ENCODE assay signal across 9 cellular contexts in genomic region chr21:34836103-34836932, GRCh38.
DNase-seq lines count a peak whose midpoint lies in the region; ATAC-seq lines count a peak whose summit lies in the region.
"Had no signal": no experiment of that assay in that cellular context is flagged by ENCODE, and none has a peak within 500 bp of the region (broad histone marks: within the 10 kb centered on the region; RNA-seq: fewer than 3 reads in every experiment).

No MANE protein-coding gene starts in this region.

- H3K9me3 Mint-ChIP-seq in activated CD4-positive, alpha-beta T cell treated with anti-CD3 and anti-CD28 coated beads, Interleukin-2, amount 10 ng/mL, durations not matched to agents 7 days and 5 days, result peaks cover 2% of the 10 kb centered on the region

- peak overlapping the region; percentile 41 for H3K27ac Mint-ChIP-seq in activated CD4-positive, alpha-beta T cell treated with anti-CD3 and anti-CD28 coated beads, Interleukin-2, amount 10 ng/mL, durations not matched to agents 7 days and 5 days
- H3K27ac Mint-ChIP-seq: B cell had no signal

- POLR2A ChIA-PET in activated CD4-positive, alpha-beta T cell treated with anti-CD3 and anti-CD28 coated beads, Interleukin-2, amount 10 ng/mL, durations not matched to agents 7 days and 5 days (lab: Charles Lee), result no interaction called here

- H3K27me3 Mint-ChIP-seq in activated CD4-positive, alpha-beta T cell treated with anti-CD3 and anti-CD28 coated beads, Interleukin-2, amount 10 ng/mL, durations not matched to agents 7 days and 5 days, result no peaks in the 10 kb centered on the region
- H3K27me3 Mint-ChIP-seq: B cell had no signal

- H3K4me3 Mint-ChIP-seq in activated CD4-positive, alpha-beta T cell treated with anti-CD3 and anti-CD28 coated beads, Interleukin-2, amount 10 ng/mL, durations not matched to agents 7 days and 5 days, result no peak overlapping the region
- H3K4me3 Mint-ChIP-seq: B cell had no signal

- peaks cover 63% of the 10 kb centered on the region for H3K36me3 Mint-ChIP-seq in activated CD4-positive, alpha-beta T cell treated with anti-CD3 and anti-CD28 coated beads, Interleukin-2, amount 10 ng/mL, durations not matched to agents 7 days and 5 days (ENCODE audit: low read depth)

- H3K4me1 Mint-ChIP-seq in activated CD4-positive, alpha-beta T cell treated with anti-CD3 and anti-CD28 coated beads, Interleukin-2, amount 10 ng/mL, durations not matched to agents 7 days and 5 days, result peaks cover 48% of the 10 kb centered on the region

- no peak for DNase-seq in activated CD4-positive, CD25-positive, alpha-beta regulatory T cell (lab: John Stamatoyannopoulos, UW)
- DNase-seq in activated CD4-positive, alpha-beta T cell treated with anti-CD3 and anti-CD28 coated beads, Interleukin-2, amount 10 ng/mL, durations not matched to agents 7 days and 5 days, result no peak
- DNase-seq in glomerular visceral epithelial cell (ENCODE audit: extremely low spot score), result peak; percentile 96
- DNase-seq in stimulated activated CD4-positive, alpha-beta T cell treated with anti-CD3 and anti-CD28 coated beads, Interleukin-12 subunit alpha, Interleukin-12 subunit beta, amount 100 ng/mL, for 24 hours (ENCODE audit: low read depth in 2 of 2), result peak; percentile 17 to 24
- DNase-seq in foreskin melanocyte, result no peak

- CTCF ChIA-PET in activated CD4-positive, alpha-beta T cell treated with anti-CD3 and anti-CD28 coated beads, Interleukin-2, amount 10 ng/mL, durations not matched to agents 7 days and 5 days (lab: Charles Lee), result interaction anchor here (0.9 to 1.3 kb wide), 3 partner anchors 18 to 20 kb away, joined by 3 read pairs; no protein-coding TSS in a partner anchor

- peak; percentile 77 to 87 for ATAC-seq in activated CD4-positive, CD25-positive, alpha-beta regulatory T cell treated with anti-CD3 and anti-CD28 coated beads, Interleukin-2, amount 50 U/mL, for 24 hours
- ATAC-seq in GM21528 (IDR thresholded peaks at IDR 0.05; ENCODE audit: low FRiP score, unreplicated experiment), result no peak
- ATAC-seq in HG02642 (IDR thresholded peaks at IDR 0.05; ENCODE audit: poor library complexity, unreplicated experiment), result no peak

Comparison
In these comparisons a context has a peak if more than half of its experiments do, and no peak if none do; other contexts are left out.
1. ATAC-seq: peak in activated CD4-positive, CD25-positive, alpha-beta regulatory T cell treated with anti-CD3 and anti-CD28 coated beads, Interleukin-2, amount 50 U/mL, for 24 hours (2 of 2); none in GM21528 (single experiment) and HG02642 (single experiment).
2. DNase-seq: peak in glomerular visceral epithelial cell (single experiment) and stimulated activated CD4-positive, alpha-beta T cell treated with anti-CD3 and anti-CD28 coated beads, Interleukin-12 subunit alpha, Interleukin-12 subunit beta, amount 100 ng/mL, for 24 hours (2 of 2); none in activated CD4-positive, CD25-positive, alpha-beta regulatory T cell (0 of 4), activated CD4-positive, alpha-beta T cell treated with anti-CD3 and anti-CD28 coated beads, Interleukin-2, amount 10 ng/mL, durations not matched to agents 7 days and 5 days (single experiment) and foreskin melanocyte (single experiment).